10 cellular contexts compared by ENCODE assay signal in the genomic region with DNA sequence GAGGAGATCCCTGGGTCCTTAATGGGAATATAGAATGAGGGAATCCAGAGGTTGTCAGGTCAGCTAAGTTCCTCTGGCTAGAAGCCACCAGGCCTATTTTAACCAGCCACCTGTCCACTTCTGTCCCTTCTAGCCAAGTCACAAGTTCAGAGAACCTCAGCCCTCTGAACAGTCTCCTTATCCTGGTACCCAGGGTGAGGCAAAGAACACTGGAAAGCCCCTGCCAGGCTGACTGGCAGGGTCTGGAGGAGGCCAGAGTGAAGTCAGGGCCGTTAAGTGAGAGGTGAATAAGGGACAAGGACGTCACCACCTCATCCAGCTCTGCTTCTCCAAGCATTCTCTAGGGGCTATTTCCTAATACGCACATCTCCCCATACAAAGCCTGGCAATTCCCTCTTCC. TPM values are rescaled to one million over a fixed set of nuclear protein-coding genes. Genes with fewer than 3 reads are reported as not detected.
DNase-seq lines count a peak whose midpoint lies in the region; ATAC-seq and TF ChIP-seq lines count a peak whose summit lies in the region.
"Had no signal": no experiment of that assay in that cellular context is flagged by ENCODE, and none has a peak within 500 bp of the region (broad histone marks: within the 10 kb centered on the region; RNA-seq: fewer than 3 reads in every experiment).

No MANE protein-coding gene starts in this region.

- peaks cover 34% of the 10 kb centered on the region for H3K4me1 Mint-ChIP-seq in activated T-cell treated with anti-CD3 and anti-CD28 coated beads, Interleukin-2, amount 50 U/mL, for 4 hours (ENCODE audit: low read depth)
- H3K4me1 Mint-ChIP-seq in activated T-helper 17 cell treated with anti-CD3 and anti-CD28 coated beads, Interleukin-2, amount 50 U/mL, for 72 hours = peaks cover 21% of the 10 kb centered on the region
- peaks cover 24% of the 10 kb centered on the region for H3K4me1 Mint-ChIP-seq in progenitor cell of endocrine pancreas (ENCODE audit: low read depth)

- H3K36me3 Mint-ChIP-seq in activated T-cell treated with anti-CD3 and anti-CD28 coated beads, Interleukin-2, amount 50 U/mL, for 4 hours (ENCODE audit: insufficient read depth) = peaks cover 21% of the 10 kb centered on the region
- H3K36me3 Mint-ChIP-seq in activated T-helper 17 cell treated with anti-CD3 and anti-CD28 coated beads, Interleukin-2, amount 50 U/mL, for 72 hours (ENCODE audit: low read depth) = peaks cover 81% of the 10 kb centered on the region
- H3K36me3 Mint-ChIP-seq in progenitor cell of endocrine pancreas (ENCODE audit: insufficient read depth) = peaks cover 13% of the 10 kb centered on the region

- H3K27me3 Mint-ChIP-seq in activated T-cell treated with anti-CD3 and anti-CD28 coated beads, Interleukin-2, amount 50 U/mL, for 4 hours (ENCODE audit: low read depth) = no peaks in the 10 kb centered on the region
- H3K27me3 Mint-ChIP-seq in activated T-helper 17 cell treated with anti-CD3 and anti-CD28 coated beads, Interleukin-2, amount 50 U/mL, for 72 hours = no peaks in the 10 kb centered on the region
- H3K27me3 Mint-ChIP-seq in progenitor cell of endocrine pancreas = no peaks in the 10 kb centered on the region

- H3K27ac Mint-ChIP-seq in activated T-helper 17 cell treated with anti-CD3 and anti-CD28 coated beads, Interleukin-2, amount 50 U/mL, for 72 hours = peak overlapping the region; percentile 96
- H3K27ac Mint-ChIP-seq in progenitor cell of endocrine pancreas = peak overlapping the region; percentile 86

- H3K4me3 Mint-ChIP-seq in activated T-cell treated with anti-CD3 and anti-CD28 coated beads, Interleukin-2, amount 50 U/mL, for 4 hours = peak overlapping the region; percentile 97
- peak overlapping the region; percentile 93 for H3K4me3 Mint-ChIP-seq in activated T-helper 17 cell treated with anti-CD3 and anti-CD28 coated beads, Interleukin-2, amount 50 U/mL, for 72 hours
- H3K4me3 Mint-ChIP-seq in progenitor cell of endocrine pancreas (ENCODE audit: low read depth) = no peak overlapping the region

- TF ChIP-seq CTCF in progenitor cell of endocrine pancreas (IDR thresholded peaks at IDR 0.05; ENCODE audit: unreplicated experiment) = no peak

- ATAC-seq in activated T-cell treated with anti-CD3 and anti-CD28 coated beads, Interleukin-2, amount 50 U/mL, for 4 hours = no peak
- ATAC-seq in activated T-helper 17 cell treated with anti-CD3 and anti-CD28 coated beads, Interleukin-2, amount 50 U/mL, for 72 hours (replicated peaks) = no peak
- no peak for ATAC-seq in HG02763 (IDR thresholded peaks at IDR 0.05; ENCODE audit: unreplicated experiment)

- DNase-seq in activated T-cell treated with anti-CD3 and anti-CD28 coated beads, Interleukin-2, amount 50 U/mL, for 4 hours = no peak
- DNase-seq in activated T-cell treated with anti-CD3 and anti-CD28 coated beads for 4 hours = no peak
- DNase-seq in progenitor cell of endocrine pancreas (ENCODE audit: low spot score, unreplicated experiment) = no peak
- DNase-seq in NCI-H1048 (lab: John Stamatoyannopoulos, UW) = no peak
- DNase-seq: hypothalamus, NCI-H2171 treated with DMSO at 0.1 percent for 48 hours, ovary had no signal

- no peaks in the 10 kb centered on the region for H3K9me3 Mint-ChIP-seq in activated T-cell treated with anti-CD3 and anti-CD28 coated beads, Interleukin-2, amount 50 U/mL, for 4 hours
- H3K9me3 Mint-ChIP-seq in activated T-helper 17 cell treated with anti-CD3 and anti-CD28 coated beads, Interleukin-2, amount 50 U/mL, for 72 hours = no peaks in the 10 kb centered on the region
- no peaks in the 10 kb centered on the region for H3K9me3 Mint-ChIP-seq in progenitor cell of endocrine pancreas (ENCODE audit: low read depth)

RNA-seq across cellular contexts. Expression of a gene that starts 2.7 kb away (rescaled TPM):
- total RNA-seq in activated T-cell treated with anti-CD3 and anti-CD28 coated beads, Interleukin-2, amount 50 U/mL, for 4 hours = 100 to 1,000 TPM; 190 to 210 (median 196) TPM
- total RNA-seq in activated T-helper 17 cell treated with anti-CD3 and anti-CD28 coated beads, Interleukin-2, amount 50 U/mL, for 72 hours = 100 to 1,000 TPM; 152 to 209 TPM
- total RNA-seq in progenitor cell of endocrine pancreas = 134 and 137 TPM in 2 replicates

RNA-seq across cellular contexts. Expression of a gene that starts 3.2 kb away (rescaled TPM):
- 100 to 1,000 TPM; 107 to 138 (median 117) TPM for total RNA-seq in activated T-cell treated with anti-CD3 and anti-CD28 coated beads, Interleukin-2, amount 50 U/mL, for 4 hours
- 10 to 100 TPM; 43.7 to 72.0 TPM for total RNA-seq in activated T-helper 17 cell treated with anti-CD3 and anti-CD28 coated beads, Interleukin-2, amount 50 U/mL, for 72 hours
- 42.3 and 45.0 TPM in 2 replicates for total RNA-seq in progenitor cell of endocrine pancreas

RNA-seq across cellular contexts. Expression of a gene that starts 6.6 kb away (rescaled TPM):
- total RNA-seq in activated T-cell treated with anti-CD3 and anti-CD28 coated beads, Interleukin-2, amount 50 U/mL, for 4 hours = 100 to 1,000 TPM; 114 to 136 (median 133) TPM
- 100 to 1,000 TPM; 190 to 239 TPM for total RNA-seq in activated T-helper 17 cell treated with anti-CD3 and anti-CD28 coated beads, Interleukin-2, amount 50 U/mL, for 72 hours
- total RNA-seq in progenitor cell of endocrine pancreas = 447 and 466 TPM in 2 replicates

RNA-seq across cellular contexts. Expression of a gene that starts 9.6 kb away (rescaled TPM):
- total RNA-seq in activated T-cell treated with anti-CD3 and anti-CD28 coated beads, Interleukin-2, amount 50 U/mL, for 4 hours = 10 to 100 TPM; 42.6 to 47.6 (median 43.0) TPM
- total RNA-seq in activated T-helper 17 cell treated with anti-CD3 and anti-CD28 coated beads, Interleukin-2, amount 50 U/mL, for 72 hours = 10 to 100 TPM; 43.5 to 52.3 TPM
- total RNA-seq in progenitor cell of endocrine pancreas = 66.9 and 73.7 TPM in 2 replicates

RNA-seq across cellular contexts. Expression of a gene that starts 13.5 kb away (rescaled TPM):
- 1 to 10 TPM in 2 of 3 donors, under 1 TPM in 1; 0.65 to 1.8 (median 1.7) TPM for total RNA-seq in activated T-cell treated with anti-CD3 and anti-CD28 coated beads, Interleukin-2, amount 50 U/mL, for 4 hours
- 1 to 10 TPM in 1 of 2 donors, under 1 TPM in 1; 0.52 to 1.0 TPM for total RNA-seq in activated T-helper 17 cell treated with anti-CD3 and anti-CD28 coated beads, Interleukin-2, amount 50 U/mL, for 72 hours
- 137 and 147 TPM in 2 replicates for total RNA-seq in progenitor cell of endocrine pancreas
- total RNA-seq: SJSA1 had no signal
